Comparison of ENCODE assay signal across 17 cellular contexts in genomic region chr12:6685814-6686213, GRCh38. TPM values are rescaled to one million over a fixed set of nuclear protein-coding genes. Genes with fewer than 3 reads are reported as not detected.
DNase-seq lines count a peak whose midpoint lies in the region; ATAC-seq, FAIRE-seq and TF ChIP-seq lines count a peak whose summit lies in the region.
"Had no signal": no experiment of that assay in that cellular context is flagged by ENCODE, and none has a peak within 500 bp of the region (broad histone marks: within the 10 kb centered on the region; RNA-seq: fewer than 3 reads in every experiment).

No MANE protein-coding gene starts in this region.

- peaks cover 34% of the 10 kb centered on the region for H3K36me3 Mint-ChIP-seq in activated naive CD8-positive, alpha-beta T cell treated with anti-CD3 and anti-CD28 coated beads for 36 hours

- peak overlapping the region; percentile 98 for H3K4me3 Mint-ChIP-seq in activated naive CD8-positive, alpha-beta T cell treated with anti-CD3 and anti-CD28 coated beads for 36 hours
- H3K4me3 Mint-ChIP-seq: dendritic cell treated with granulocyte-macrophage colony-stimulating factor and Interleukin-4, amounts not matched to agents 40 ng/mL and 50 ng/mL, for 4 days; H9 had no signal

- CTCF ChIA-PET in HepG2 (lab: Yijun Ruan, JAX; ENCODE audit: low intra/inter-chr PET ratio, low total read pairs): interaction anchor here (1.9 kb wide), 1 partner anchor 68 kb away, joined by 15 read pairs; no protein-coding TSS in a partner anchor

- in situ Hi-C loops in HepG2 (cut with HindIII; ENCODE audit: extremely low pct_ligation_motif_present, low pct_unique_long_range_greater_than_20kb): no loop called here

- intact Hi-C loops in HepG2 (cut with micrococcal nuclease; ENCODE audit: unreplicated experiment): loop anchor here (5.0 kb wide), 1 partner anchor 129 kb away; the partner anchor contains the start of gene IFFO1
- intact Hi-C loops in right lobe of liver (cut with DNase I): no loop called here

- WGBS in HepG2 (ENCODE audit: low lambda C conversion rate): 94% methylated on average over 3 of the region's 3 CpGs
- WGBS in right lobe of liver (ENCODE audit: insufficient coverage, low coverage, low lambda C conversion rate, missing lambda C conversion rate): 79% methylated on average over 3 of the region's 3 CpGs
- WGBS in upper lobe of left lung, 2 donors: 70 to 80% methylated on average over 3 of the region's 3 CpGs

- no peak overlapping the region for H2AFZ ChIP-seq in HepG2 (ENCODE audit: low read length)

- H3K4me3 ChIP-seq in HepG2 (replicated peaks in 1 of 3; ENCODE audit: insufficient read depth in 1 of 3, low read depth in 2 of 3, low read length in 3 of 3): no peak overlapping the region
- no peak overlapping the region for H3K4me3 ChIP-seq in right lobe of liver
- no peak overlapping the region for H3K4me3 ChIP-seq in upper lobe of left lung
- H3K4me3 ChIP-seq: gastroesophageal sphincter, left lung had no signal

- peaks cover 42% of the 10 kb centered on the region for H3K4me1 Mint-ChIP-seq in activated naive CD8-positive, alpha-beta T cell treated with anti-CD3 and anti-CD28 coated beads for 36 hours

- no peak for TF ChIP-seq EP300 in HepG2 (IDR thresholded peaks at IDR 0.05; ENCODE audit: low read depth in 2 of 2, low read length in 2 of 2)
- TF ChIP-seq EP300 in HepG2 (CRISPR knock-in tag; IDR thresholded peaks at IDR 0.05; ENCODE audit: borderline replicate concordance): no peak
- TF ChIP-seq EP300 in upper lobe of left lung (IDR thresholded peaks at IDR 0.05): no peak

- POLR2A ChIA-PET in HepG2 (lab: Yijun Ruan, JAX): interaction anchor here (1.0 kb wide), 1 partner anchor 186 kb away, joined by 3 read pairs; no protein-coding TSS in a partner anchor

- DNase-seq in HepG2 (ENCODE audit: low spot score) (no peak), right lobe of liver (no peak), NCI-H1105 (lab: John Stamatoyannopoulos, UW) (no peak), upper lobe of left lung (no peak)
- no peak for DNase-seq in activated naive CD8-positive, alpha-beta T cell treated with anti-CD3 and anti-CD28 coated beads for 36 hours
- DNase-seq in activated CD4-positive, alpha-beta T cell treated with anti-CD3 and anti-CD28 coated beads for 1 hour: no peak
- DNase-seq: activated naive CD4-positive, alpha-beta T cell; H9; left lung; MV-4-11; NCI-H2107; NCI-H69; small intestine; stimulated activated naive CD4-positive, alpha-beta T cell had no signal

- H3K9me3 ChIP-seq in HepG2 (ENCODE audit: low read length): no peaks in the 10 kb centered on the region
- no peaks in the 10 kb centered on the region for H3K9me3 ChIP-seq in right lobe of liver
- H3K9me3 ChIP-seq in upper lobe of left lung: no peaks in the 10 kb centered on the region
- H3K9me3 ChIP-seq: gastroesophageal sphincter, left lung had no signal

- no peak for FAIRE-seq in HepG2 (lab: Jason Lieb, UNC)
- FAIRE-seq: small intestine had no signal

- H3K27me3 Mint-ChIP-seq in activated naive CD8-positive, alpha-beta T cell treated with anti-CD3 and anti-CD28 coated beads for 36 hours: no peaks in the 10 kb centered on the region
- H3K27me3 Mint-ChIP-seq: dendritic cell treated with granulocyte-macrophage colony-stimulating factor and Interleukin-4, amounts not matched to agents 40 ng/mL and 50 ng/mL, for 4 days had no signal

- peaks cover 0 to 6% of the 10 kb centered on the region in 2 experiments; a peak in 4 of 5 replicates for H3K36me3 ChIP-seq in HepG2 (replicated peaks in 1 of 2; ENCODE audit: control insufficient read depth in 1 of 2, insufficient read depth in 2 of 2, low read length in 2 of 2)
- peaks cover 0 to 13% (median 3%) of the 10 kb centered on the region in 4 donors for H3K36me3 ChIP-seq in right lobe of liver
- H3K36me3 ChIP-seq in upper lobe of left lung: peaks cover 0 to 28% (median under 1%) of the 10 kb centered on the region in 4 donors

- H4K20me1 ChIP-seq in HepG2 (ENCODE audit: insufficient read depth, low read length): peaks cover 8% of the 10 kb centered on the region

- H3K9ac ChIP-seq in HepG2 (ENCODE audit: insufficient read depth, low read depth, low read length): no peak overlapping the region

- H3K27ac Mint-ChIP-seq in activated naive CD8-positive, alpha-beta T cell treated with anti-CD3 and anti-CD28 coated beads for 36 hours: peak overlapping the region; percentile 10
- H3K27ac Mint-ChIP-seq: dendritic cell treated with granulocyte-macrophage colony-stimulating factor and Interleukin-4, amounts not matched to agents 40 ng/mL and 50 ng/mL, for 4 days had no signal

- H3K4me1 ChIP-seq in HepG2 (ENCODE audit: insufficient read depth, low read length): peaks cover 53% of the 10 kb centered on the region
- H3K4me1 ChIP-seq in right lobe of liver: peaks cover 0 to 28% (median 7%) of the 10 kb centered on the region in 4 donors
- H3K4me1 ChIP-seq in upper lobe of left lung: peaks cover 34 to 51% (median 36%) of the 10 kb centered on the region in 4 donors

- no TSS peak for BruUV-seq in HepG2 (replicated peaks; lab: Mats Ljungman, UMichigan)

- H3K9me3 Mint-ChIP-seq in activated naive CD8-positive, alpha-beta T cell treated with anti-CD3 and anti-CD28 coated beads for 36 hours: no peaks in the 10 kb centered on the region
- H3K9me3 Mint-ChIP-seq: dendritic cell treated with granulocyte-macrophage colony-stimulating factor and Interleukin-4, amounts not matched to agents 40 ng/mL and 50 ng/mL, for 4 days; H9 had no signal

- ATAC-seq in HepG2: no peak
- no peak for ATAC-seq in right lobe of liver
- ATAC-seq in upper lobe of left lung (ENCODE audit: low FRiP score in 2 of 2): no peak
- ATAC-seq: gastroesophageal sphincter, left lung had no signal

- no peak for TF ChIP-seq RAD21 in HepG2 (CRISPR knock-in tag; IDR thresholded peaks at IDR 0.05)

- TF ChIP-seq POLR2A in HepG2 (IDR thresholded peaks at IDR 0.05; ENCODE audit: insufficient read depth in 1 of 2, low read depth in 2 of 2, low read length in 2 of 2) (no peak), right lobe of liver (IDR thresholded peaks at IDR 0.05) (no peak), upper lobe of left lung (IDR thresholded peaks at IDR 0.05) (no peak)

- peak overlapping the region; percentile 10; the same call in 1 of the 2 replicates for H3K4me2 ChIP-seq in HepG2 (ENCODE audit: low read depth, low read length)

- TF ChIP-seq CTCF in HepG2 (CRISPR knock-in tag; IDR thresholded peaks at IDR 0.05): no peak
- TF ChIP-seq CTCF in right lobe of liver (IDR thresholded peaks at IDR 0.05): no peak
- TF ChIP-seq CTCF in upper lobe of left lung (IDR thresholded peaks at IDR 0.05): no peak

- H3K27ac ChIP-seq in HepG2 (ENCODE audit: extremely low read length, insufficient read depth, low read length) (no peak overlapping the region), right lobe of liver (no peak overlapping the region), upper lobe of left lung (no peak overlapping the region)
- H3K27ac ChIP-seq: epithelial cell of prostate, gastroesophageal sphincter, left lung had no signal

- peaks cover 75% of the 10 kb centered on the region for H3K79me2 ChIP-seq in HepG2 (ENCODE audit: insufficient read depth, low read length)

- H3K27me3 ChIP-seq in HepG2 (ENCODE audit: control insufficient read depth in 1 of 2, insufficient read depth in 2 of 2, low read length in 2 of 2) (no peaks in the 10 kb centered on the region; a peak in 2 of 5 replicates), right lobe of liver (no peaks in the 10 kb centered on the region), upper lobe of left lung (no peaks in the 10 kb centered on the region)
- H3K27me3 ChIP-seq: gastroesophageal sphincter, left lung had no signal

RNA-seq across cellular contexts. Expression of gene ZNF384, which starts 3.4 kb away (rescaled TPM):
- total RNA-seq in HepG2 (2016; rRNA removed; fragmentation: Illumina TruSeq; extraction: Trizol) (23.6 and 24.1 TPM in 2 replicates), right lobe of liver (10 to 100 TPM; 11.9 to 22.3 (median 18.3) TPM), upper lobe of left lung (10 to 100 TPM; 33.4 to 52.8 (median 43.0) TPM)
- total RNA-seq in HepG2 (2016; cell fraction: cytosol; rRNA removed; fragmentation: Illumina TruSeq; extraction: Trizol; ENCODE audit: low read depth): 9.5 and 12.0 TPM in 2 replicates
- 19.2 and 25.6 TPM in 2 replicates for total RNA-seq in HepG2 (2016; cell fraction: insoluble cytoplasmic fraction; rRNA removed; fragmentation: Illumina TruSeq; extraction: Trizol)
- total RNA-seq in HepG2 (2016; cell fraction: membrane; rRNA removed; fragmentation: Illumina TruSeq; extraction: Trizol): 22.5 and 24.6 TPM in 2 replicates
- 23.6 and 28.7 TPM in 2 replicates for total RNA-seq in HepG2 (2016; cell fraction: nucleus; rRNA removed; fragmentation: Illumina TruSeq; extraction: Trizol)
- 54.3 and 55.3 TPM in 2 replicates for polyA plus RNA-seq in HepG2 (2011; rRNA removed)
- 26.5 and 29.9 TPM in 2 replicates for polyA plus RNA-seq in HepG2 (2011; cell fraction: cytosol; rRNA removed)
- polyA plus RNA-seq in HepG2 (2011; cell fraction: nucleus; rRNA removed): 112 and 139 TPM in 2 replicates
- 40.4 and 40.6 TPM in 2 replicates for polyA plus RNA-seq in HepG2 (2012)
- 10.8 and 12.9 TPM in 2 replicates for polyA plus RNA-seq in HepG2 (2016; cell fraction: cytosol; fragmentation: Illumina TruSeq; extraction: Trizol; ENCODE audit: low read depth)
- 33.3 and 40.1 TPM in 2 replicates for polyA plus RNA-seq in HepG2 (2016; cell fraction: insoluble cytoplasmic fraction; fragmentation: Illumina TruSeq; extraction: Trizol; ENCODE audit: low read depth)
- polyA plus RNA-seq in HepG2 (2016; cell fraction: membrane; fragmentation: Illumina TruSeq; extraction: Trizol; ENCODE audit: low read depth): 24.4 and 28.3 TPM in 2 replicates
- polyA plus RNA-seq in HepG2 (2016; cell fraction: nucleus; fragmentation: Illumina TruSeq; extraction: Trizol; ENCODE audit: insufficient read depth, low read depth): 82.1 and 94.6 TPM in 2 replicates
- polyA minus RNA-seq in HepG2 (2011; rRNA and poly(A)+ RNA removed; ENCODE audit: low replicate concordance): 80.0 and 92.0 TPM in 2 replicates
- polyA minus RNA-seq in HepG2 (2011; cell fraction: cytosol; rRNA and poly(A)+ RNA removed): 13.9 and 16.4 TPM in 2 replicates
- 55.5 and 59.3 TPM in 2 replicates for polyA minus RNA-seq in HepG2 (2011; cell fraction: nucleus; rRNA and poly(A)+ RNA removed)
- total RNA-seq in activated naive CD8-positive, alpha-beta T cell treated with anti-CD3 and anti-CD28 coated beads for 36 hours: 10 to 100 TPM; 60.6 to 61.8 TPM

RNA-seq across cellular contexts. Expression of gene PIANP, which starts 14.8 kb away (rescaled TPM):
- total RNA-seq in HepG2 (2016; rRNA removed; fragmentation: Illumina TruSeq; extraction: Trizol) (not detected in 2 replicates), right lobe of liver (not detected), upper lobe of left lung (under 1 TPM in 3 of 6 donors, not detected in 3; 0.13 to 0.83 (median 0.39) TPM)
- total RNA-seq in HepG2 (2016; cell fraction: cytosol; rRNA removed; fragmentation: Illumina TruSeq; extraction: Trizol; ENCODE audit: low read depth): not detected in 2 replicates
- total RNA-seq in HepG2 (2016; cell fraction: insoluble cytoplasmic fraction; rRNA removed; fragmentation: Illumina TruSeq; extraction: Trizol): not detected in 2 replicates
- total RNA-seq in HepG2 (2016; cell fraction: membrane; rRNA removed; fragmentation: Illumina TruSeq; extraction: Trizol): not detected in 2 replicates
- not detected in 2 replicates for total RNA-seq in HepG2 (2016; cell fraction: nucleus; rRNA removed; fragmentation: Illumina TruSeq; extraction: Trizol)
- not detected in 2 replicates for polyA plus RNA-seq in HepG2 (2011; rRNA removed)
- not detected in 2 replicates for polyA plus RNA-seq in HepG2 (2011; cell fraction: cytosol; rRNA removed)
- not detected in 2 replicates for polyA plus RNA-seq in HepG2 (2011; cell fraction: nucleus; rRNA removed)
- polyA plus RNA-seq in HepG2 (2012): 0.07 TPM in 1 of 2 replicates, not detected in the other
- polyA plus RNA-seq in HepG2 (2016; cell fraction: cytosol; fragmentation: Illumina TruSeq; extraction: Trizol; ENCODE audit: low read depth): not detected in 2 replicates
- not detected in 2 replicates for polyA plus RNA-seq in HepG2 (2016; cell fraction: insoluble cytoplasmic fraction; fragmentation: Illumina TruSeq; extraction: Trizol; ENCODE audit: low read depth)
- polyA plus RNA-seq in HepG2 (2016; cell fraction: membrane; fragmentation: Illumina TruSeq; extraction: Trizol; ENCODE audit: low read depth): not detected in 2 replicates
- not detected in 2 replicates for polyA plus RNA-seq in HepG2 (2016; cell fraction: nucleus; fragmentation: Illumina TruSeq; extraction: Trizol; ENCODE audit: insufficient read depth, low read depth)
- not detected in 2 replicates for polyA minus RNA-seq in HepG2 (2011; rRNA and poly(A)+ RNA removed; ENCODE audit: low replicate concordance)
- polyA minus RNA-seq in HepG2 (2011; cell fraction: cytosol; rRNA and poly(A)+ RNA removed): not detected in 2 replicates
- not detected in 2 replicates for polyA minus RNA-seq in HepG2 (2011; cell fraction: nucleus; rRNA and poly(A)+ RNA removed)
- total RNA-seq in activated naive CD8-positive, alpha-beta T cell treated with anti-CD3 and anti-CD28 coated beads for 36 hours: under 1 TPM in 1 of 2 experiments, not detected in 1; 0.37 TPM

RNA-seq across cellular contexts. Expression of gene ING4, which starts 22.9 kb away (rescaled TPM):
- total RNA-seq in HepG2 (2016; rRNA removed; fragmentation: Illumina TruSeq; extraction: Trizol) (12.7 and 14.4 TPM in 2 replicates), right lobe of liver (10 to 100 TPM; 10.6 to 20.0 (median 17.0) TPM), upper lobe of left lung (10 to 100 TPM; 24.3 to 79.6 (median 33.8) TPM)
- 2.9 and 3.4 TPM in 2 replicates for total RNA-seq in HepG2 (2016; cell fraction: cytosol; rRNA removed; fragmentation: Illumina TruSeq; extraction: Trizol; ENCODE audit: low read depth)
- total RNA-seq in HepG2 (2016; cell fraction: insoluble cytoplasmic fraction; rRNA removed; fragmentation: Illumina TruSeq; extraction: Trizol): 13.3 and 14.0 TPM in 2 replicates
- total RNA-seq in HepG2 (2016; cell fraction: membrane; rRNA removed; fragmentation: Illumina TruSeq; extraction: Trizol): 5.1 and 6.2 TPM in 2 replicates
- 11.6 and 13.4 TPM in 2 replicates for total RNA-seq in HepG2 (2016; cell fraction: nucleus; rRNA removed; fragmentation: Illumina TruSeq; extraction: Trizol)
- 32.4 and 34.2 TPM in 2 replicates for polyA plus RNA-seq in HepG2 (2011; rRNA removed)
- polyA plus RNA-seq in HepG2 (2011; cell fraction: cytosol; rRNA removed): 22.0 and 28.2 TPM in 2 replicates
- polyA plus RNA-seq in HepG2 (2011; cell fraction: nucleus; rRNA removed): 105 and 110 TPM in 2 replicates
- polyA plus RNA-seq in HepG2 (2012): 22.9 and 25.8 TPM in 2 replicates
- 2.6 and 2.9 TPM in 2 replicates for polyA plus RNA-seq in HepG2 (2016; cell fraction: cytosol; fragmentation: Illumina TruSeq; extraction: Trizol; ENCODE audit: low read depth)
- 12.1 and 12.8 TPM in 2 replicates for polyA plus RNA-seq in HepG2 (2016; cell fraction: insoluble cytoplasmic fraction; fragmentation: Illumina TruSeq; extraction: Trizol; ENCODE audit: low read depth)
- 3.7 and 4.9 TPM in 2 replicates for polyA plus RNA-seq in HepG2 (2016; cell fraction: membrane; fragmentation: Illumina TruSeq; extraction: Trizol; ENCODE audit: low read depth)
- 28.8 and 29.1 TPM in 2 replicates for polyA plus RNA-seq in HepG2 (2016; cell fraction: nucleus; fragmentation: Illumina TruSeq; extraction: Trizol; ENCODE audit: insufficient read depth, low read depth)
- 11.6 and 18.9 TPM in 2 replicates for polyA minus RNA-seq in HepG2 (2011; rRNA and poly(A)+ RNA removed; ENCODE audit: low replicate concordance)
- polyA minus RNA-seq in HepG2 (2011; cell fraction: cytosol; rRNA and poly(A)+ RNA removed): 3.6 and 5.9 TPM in 2 replicates
- polyA minus RNA-seq in HepG2 (2011; cell fraction: nucleus; rRNA and poly(A)+ RNA removed): 25.4 and 28.7 TPM in 2 replicates
- total RNA-seq in activated naive CD8-positive, alpha-beta T cell treated with anti-CD3 and anti-CD28 coated beads for 36 hours: 10 to 100 TPM; 10.9 to 11.1 TPM

RNA-seq across cellular contexts. Expression of gene COPS7A, which starts 38.0 kb away (rescaled TPM):
- total RNA-seq in HepG2 (2016; rRNA removed; fragmentation: Illumina TruSeq; extraction: Trizol) (38.0 and 40.0 TPM in 2 replicates), right lobe of liver (10 to 100 TPM; 26.7 to 49.5 (median 30.6) TPM), upper lobe of left lung (10 to 100 TPM; 36.9 to 70.2 (median 63.0) TPM)
- 16.6 and 19.7 TPM in 2 replicates for total RNA-seq in HepG2 (2016; cell fraction: cytosol; rRNA removed; fragmentation: Illumina TruSeq; extraction: Trizol; ENCODE audit: low read depth)
- total RNA-seq in HepG2 (2016; cell fraction: insoluble cytoplasmic fraction; rRNA removed; fragmentation: Illumina TruSeq; extraction: Trizol): 38.4 and 43.8 TPM in 2 replicates
- 33.7 and 38.9 TPM in 2 replicates for total RNA-seq in HepG2 (2016; cell fraction: membrane; rRNA removed; fragmentation: Illumina TruSeq; extraction: Trizol)
- 20.4 and 24.9 TPM in 2 replicates for total RNA-seq in HepG2 (2016; cell fraction: nucleus; rRNA removed; fragmentation: Illumina TruSeq; extraction: Trizol)
- polyA plus RNA-seq in HepG2 (2011; rRNA removed): 71.4 and 73.6 TPM in 2 replicates
- polyA plus RNA-seq in HepG2 (2011; cell fraction: cytosol; rRNA removed): 68.4 and 72.5 TPM in 2 replicates
- 96.7 and 97.8 TPM in 2 replicates for polyA plus RNA-seq in HepG2 (2011; cell fraction: nucleus; rRNA removed)
- polyA plus RNA-seq in HepG2 (2012): 27.8 and 28.6 TPM in 2 replicates
- polyA plus RNA-seq in HepG2 (2016; cell fraction: cytosol; fragmentation: Illumina TruSeq; extraction: Trizol; ENCODE audit: low read depth): 16.8 and 17.8 TPM in 2 replicates
- polyA plus RNA-seq in HepG2 (2016; cell fraction: insoluble cytoplasmic fraction; fragmentation: Illumina TruSeq; extraction: Trizol; ENCODE audit: low read depth): 43.9 and 53.4 TPM in 2 replicates
- 27.8 and 32.9 TPM in 2 replicates for polyA plus RNA-seq in HepG2 (2016; cell fraction: membrane; fragmentation: Illumina TruSeq; extraction: Trizol; ENCODE audit: low read depth)
- 43.1 and 49.0 TPM in 2 replicates for polyA plus RNA-seq in HepG2 (2016; cell fraction: nucleus; fragmentation: Illumina TruSeq; extraction: Trizol; ENCODE audit: insufficient read depth, low read depth)
- polyA minus RNA-seq in HepG2 (2011; rRNA and poly(A)+ RNA removed; ENCODE audit: low replicate concordance): 54.1 and 62.8 TPM in 2 replicates
- polyA minus RNA-seq in HepG2 (2011; cell fraction: cytosol; rRNA and poly(A)+ RNA removed): 14.6 and 16.3 TPM in 2 replicates
- polyA minus RNA-seq in HepG2 (2011; cell fraction: nucleus; rRNA and poly(A)+ RNA removed): 9.7 and 12.6 TPM in 2 replicates
- total RNA-seq in activated naive CD8-positive, alpha-beta T cell treated with anti-CD3 and anti-CD28 coated beads for 36 hours: 10 to 100 TPM; 37.1 to 41.6 TPM

RNA-seq across cellular contexts. Expression of gene ACRBP, which starts 38.6 kb away (rescaled TPM):
- not detected in 2 replicates for total RNA-seq in HepG2 (2016; rRNA removed; fragmentation: Illumina TruSeq; extraction: Trizol)
- total RNA-seq in HepG2 (2016; cell fraction: cytosol; rRNA removed; fragmentation: Illumina TruSeq; extraction: Trizol; ENCODE audit: low read depth): 0.61 TPM in 1 of 2 replicates, not detected in the other
- 0.11 TPM in 1 of 2 replicates, not detected in the other for total RNA-seq in HepG2 (2016; cell fraction: insoluble cytoplasmic fraction; rRNA removed; fragmentation: Illumina TruSeq; extraction: Trizol)
- total RNA-seq in HepG2 (2016; cell fraction: membrane; rRNA removed; fragmentation: Illumina TruSeq; extraction: Trizol): not detected in 2 replicates
- 0.43 TPM in 1 of 2 replicates, not detected in the other for total RNA-seq in HepG2 (2016; cell fraction: nucleus; rRNA removed; fragmentation: Illumina TruSeq; extraction: Trizol)
- 0.37 and 0.46 TPM in 2 replicates for polyA plus RNA-seq in HepG2 (2011; rRNA removed)
- 0.17 and 0.28 TPM in 2 replicates for polyA plus RNA-seq in HepG2 (2011; cell fraction: cytosol; rRNA removed)
- 2.4 and 3.2 TPM in 2 replicates for polyA plus RNA-seq in HepG2 (2011; cell fraction: nucleus; rRNA removed)
- polyA plus RNA-seq in HepG2 (2012): 0.19 and 0.63 TPM in 2 replicates
- polyA plus RNA-seq in HepG2 (2016; cell fraction: cytosol; fragmentation: Illumina TruSeq; extraction: Trizol; ENCODE audit: low read depth): not detected in 2 replicates
- polyA plus RNA-seq in HepG2 (2016; cell fraction: insoluble cytoplasmic fraction; fragmentation: Illumina TruSeq; extraction: Trizol; ENCODE audit: low read depth): not detected in 2 replicates
- not detected in 2 replicates for polyA plus RNA-seq in HepG2 (2016; cell fraction: membrane; fragmentation: Illumina TruSeq; extraction: Trizol; ENCODE audit: low read depth)
- not detected in 2 replicates for polyA plus RNA-seq in HepG2 (2016; cell fraction: nucleus; fragmentation: Illumina TruSeq; extraction: Trizol; ENCODE audit: insufficient read depth, low read depth)
- 1.1 and 2.1 TPM in 2 replicates for polyA minus RNA-seq in HepG2 (2011; rRNA and poly(A)+ RNA removed; ENCODE audit: low replicate concordance)
- polyA minus RNA-seq in HepG2 (2011; cell fraction: cytosol; rRNA and poly(A)+ RNA removed): not detected in 2 replicates
- polyA minus RNA-seq in HepG2 (2011; cell fraction: nucleus; rRNA and poly(A)+ RNA removed): 0.99 and 1.0 TPM in 2 replicates
- 1 to 10 TPM in 4 of 6 experiments, under 1 TPM in 1, not detected in 1; 0.95 to 3.3 (median 1.7) TPM for total RNA-seq in right lobe of liver
- total RNA-seq in activated naive CD8-positive, alpha-beta T cell treated with anti-CD3 and anti-CD28 coated beads for 36 hours: 1 to 10 TPM in 1 of 2 experiments, under 1 TPM in 1; 0.86 to 1.2 TPM
- 10 to 100 TPM in 1 of 6 donors, 1 to 10 TPM in 5; 1.8 to 12.6 (median 5.9) TPM for total RNA-seq in upper lobe of left lung
